Comparison of ENCODE assay signal across 8 cellular contexts in genomic region chr18:54358495-54358793, GRCh38. TPM values are rescaled to one million over a fixed set of nuclear protein-coding genes. Genes with fewer than 3 reads are reported as not detected.
DNase-seq lines count a peak whose midpoint lies in the region; ATAC-seq and TF ChIP-seq lines count a peak whose summit lies in the region.

No MANE protein-coding gene starts in this region.

- peaks cover 15% of the 10 kb centered on the region for H3K4me1 Mint-ChIP-seq in mesothelial cell of epicardium

- intact Hi-C loops in aorta (cut with DNase I) = no loop called here

- no peaks in the 10 kb centered on the region for H3K27me3 Mint-ChIP-seq in mesothelial cell of epicardium (ENCODE audit: low read depth)

- H3K4me3 ChIP-seq in GM08714 (ENCODE audit: low read length) (peak overlapping the region; percentile 90), NB4 (ENCODE audit: low read depth, low read length) (peak overlapping the region; percentile 77), ectodermal cell (ENCODE audit: insufficient read depth, low read depth, low read length) (peak overlapping the region; percentile 67), aorta (ENCODE audit: low read length in 2 of 2) (peak overlapping the region; percentile 66 to 67)

- peak overlapping the region; percentile 100 for H3K4me3 Mint-ChIP-seq in mesothelial cell of epicardium

- ATAC-seq in GM21737 (IDR thresholded peaks at IDR 0.05; ENCODE audit: unreplicated experiment) = peak; percentile 11
- peak; percentile 60 for ATAC-seq in aorta (ENCODE audit: low FRiP score)

- WGBS in ectodermal cell, 2 experiments = 0 to 1% methylated on average over 14 to 15 of the region's 15 CpGs
- WGBS in aorta, 2 donors = 0% methylated on average over 15 of the region's 15 CpGs

- H3K9me3 ChIP-seq in ectodermal cell (ENCODE audit: control insufficient read depth, low read length) (no peaks in the 10 kb centered on the region), aorta (ENCODE audit: control insufficient read depth, low read length) (no peaks in the 10 kb centered on the region)

- no peaks in the 10 kb centered on the region for H3K9me3 Mint-ChIP-seq in mesothelial cell of epicardium

- H3K27me3 ChIP-seq in ectodermal cell (ENCODE audit: control insufficient read depth, insufficient read depth, low read length, poor library complexity, severe bottlenecking) = no peaks in the 10 kb centered on the region
- H3K27me3 ChIP-seq in aorta (ENCODE audit: control insufficient read depth in 1 of 2, insufficient read depth in 2 of 2, low read length in 1 of 2) = no peaks in the 10 kb centered on the region

- H3K36me3 ChIP-seq in ectodermal cell (ENCODE audit: control insufficient read depth, insufficient read depth, low read length) (peaks cover 16% of the 10 kb centered on the region), aorta (ENCODE audit: control insufficient read depth in 1 of 2, insufficient read depth in 2 of 2, low read length in 1 of 2) (no peaks in the 10 kb centered on the region)

- H3K36me3 Mint-ChIP-seq in mesothelial cell of epicardium = peaks cover 6% of the 10 kb centered on the region

- no peak for TF ChIP-seq POLR2A in NB4 (IDR thresholded peaks at IDR 0.05; ENCODE audit: extremely low read depth, insufficient read length)

- H3K27ac ChIP-seq in ectodermal cell (ENCODE audit: insufficient read depth, low read depth, low read length, poor library complexity, severe bottlenecking) (peak overlapping the region; percentile 19), aorta (ENCODE audit: low read depth in 1 of 2, low read length in 2 of 2) (no peak overlapping the region)

- H3K4me1 ChIP-seq in ectodermal cell (ENCODE audit: control insufficient read depth, insufficient read depth, low read length) (no peaks in the 10 kb centered on the region), aorta (ENCODE audit: control insufficient read depth in 1 of 2, insufficient read depth in 2 of 2, low read length in 2 of 2) (no peaks in the 10 kb centered on the region)

- H3K27ac Mint-ChIP-seq in mesothelial cell of epicardium = peak overlapping the region; percentile 98

- DNase-seq in NB4 (ENCODE audit: low read depth) (no peak), mesothelial cell of epicardium (ENCODE audit: low spot score in 2 of 2, unreplicated experiment in 2 of 2) (no peak), aorta (no peak), T-helper 9 cell (no peak), cerebellar nuclear complex (lab: John Stamatoyannopoulos, UW) (no peak)

- TF ChIP-seq CTCF in NB4 (IDR thresholded peaks at IDR 0.05; ENCODE audit: low read depth, low read length) (no peak), mesothelial cell of epicardium (IDR thresholded peaks at IDR 0.05; ENCODE audit: unreplicated experiment) (no peak)

RNA-seq across cellular contexts. Expression of gene C18orf54, which starts 0.7 kb away (rescaled TPM):
- 34.2 TPM for polyA plus RNA-seq in ectodermal cell (2013, experiment 1 of 4)
- 34.2 TPM for polyA plus RNA-seq in ectodermal cell (2013, experiment 2 of 4)
- polyA plus RNA-seq in ectodermal cell (2013, experiment 3 of 4) = 31.3 TPM
- 31.3 TPM for polyA plus RNA-seq in ectodermal cell (2013, experiment 4 of 4)
- total RNA-seq in mesothelial cell of epicardium (5.9 to 6.5 TPM (median 6.2 TPM) in 3 replicates), aorta (1 to 10 TPM; 2.3 to 5.5 TPM)
- 1 to 10 TPM in 1 of 2 donors, under 1 TPM in 1; 0.50 to 1.4 TPM for polyA plus RNA-seq in aorta

RNA-seq across cellular contexts. Expression of gene STARD6, which starts 0.8 kb away (rescaled TPM):
- polyA plus RNA-seq in ectodermal cell (2013, experiment 1 of 4) = not detected
- 0.43 TPM for polyA plus RNA-seq in ectodermal cell (2013, experiment 2 of 4)
- not detected for polyA plus RNA-seq in ectodermal cell (2013, experiment 3 of 4)
- polyA plus RNA-seq in ectodermal cell (2013, experiment 4 of 4) = not detected
- not detected in 3 replicates for total RNA-seq in mesothelial cell of epicardium
- not detected for total RNA-seq in aorta
- not detected for polyA plus RNA-seq in aorta
